Comparison of ENCODE assay signal across 11 cellular contexts in genomic region chr9:113599647-113600476, GRCh38.
DNase-seq lines count a peak whose midpoint lies in the region; ATAC-seq and TF ChIP-seq lines count a peak whose summit lies in the region.
"Had no signal": no experiment of that assay in that cellular context is flagged by ENCODE, and none has a peak within 500 bp of the region (broad histone marks: within the 10 kb centered on the region; RNA-seq: fewer than 3 reads in every experiment).

No MANE protein-coding gene starts in this region.

- WGBS in SK-N-SH (ENCODE audit: low lambda C conversion rate), result 45% methylated on average over 13 of the region's 14 CpGs
- WGBS in neuronal stem cell (ENCODE audit: extremely low coverage in 2 of 2, insufficient read length in 2 of 2, insufficient replicate concordance in 1 of 2), 2 donors, result no CpG with 5 or more reads among the region's 14 CpGs

- H3K36me3 Mint-ChIP-seq in activated CD4-positive, alpha-beta T cell treated with anti-CD3 and anti-CD28 coated beads, Interleukin-2, amount 10 ng/mL, durations not matched to agents 7 days and 5 days (ENCODE audit: low read depth), result peaks cover 13% of the 10 kb centered on the region

- peak overlapping the region; percentile 8 for H2BK12ac ChIP-seq in neuronal stem cell (ENCODE audit: low read length)

- H3K36me3 ChIP-seq in SK-N-SH (replicated peaks in 1 of 2; ENCODE audit: control insufficient read depth in 1 of 2, insufficient read depth in 2 of 2, low read length in 1 of 2) (peaks cover 12 to 19% of the 10 kb centered on the region in 2 experiments), neuronal stem cell (replicated peaks in 1 of 2; ENCODE audit: control insufficient read depth in 2 of 2, insufficient read depth in 2 of 2, low read length in 2 of 2) (peaks cover 19 to 30% of the 10 kb centered on the region in 2 donors)

- POLR2A ChIA-PET in SK-N-SH (lab: Yijun Ruan, JAX), result no interaction called here
- POLR2A ChIA-PET in activated CD4-positive, alpha-beta T cell treated with anti-CD3 and anti-CD28 coated beads, Interleukin-2, amount 10 ng/mL, durations not matched to agents 7 days and 5 days (lab: Charles Lee), result no interaction called here

- no peak for TF ChIP-seq EP300 in SK-N-SH (IDR thresholded peaks at IDR 0.05; ENCODE audit: borderline replicate concordance in 1 of 2, low read depth in 1 of 2, low read length in 1 of 2)

- H2BK15ac ChIP-seq in neuronal stem cell (ENCODE audit: low read length), result no peak overlapping the region

- no peaks in the 10 kb centered on the region for H3K27me3 Mint-ChIP-seq in activated CD4-positive, alpha-beta T cell treated with anti-CD3 and anti-CD28 coated beads, Interleukin-2, amount 10 ng/mL, durations not matched to agents 7 days and 5 days

- H3K23ac ChIP-seq in neuronal stem cell (ENCODE audit: low read depth, low read length, poor library complexity), result no peak overlapping the region

- H3K9me2 ChIP-seq in SK-N-SH, result no peaks in the 10 kb centered on the region

- H4K20me1 ChIP-seq in SK-N-SH (ENCODE audit: insufficient read depth), result peaks cover 27% of the 10 kb centered on the region

- H3K9me3 ChIP-seq in SK-N-SH, result no peaks in the 10 kb centered on the region
- H3K9me3 ChIP-seq in neuronal stem cell (replicated peaks in 1 of 2; ENCODE audit: control insufficient read depth in 2 of 2, insufficient read depth in 1 of 2, low read depth in 1 of 2, low read length in 2 of 2), result no peaks in the 10 kb centered on the region

- no peak for TF ChIP-seq RAD21 in SK-N-SH (IDR thresholded peaks at IDR 0.05; ENCODE audit: low read length)

- H2AFZ ChIP-seq in SK-N-SH (ENCODE audit: low read depth), result no peak overlapping the region
- no peak overlapping the region for H2AFZ ChIP-seq in neuronal stem cell (ENCODE audit: low read length)

- TF ChIP-seq CTCF in SK-N-SH (IDR thresholded peaks at IDR 0.05), result no peak

- no peak overlapping the region for H3K4me3 ChIP-seq in SK-N-SH (ENCODE audit: low read depth in 2 of 2, low read length in 1 of 2)
- H3K4me3 ChIP-seq in neuronal stem cell (ENCODE audit: low read length in 2 of 2), result no peak overlapping the region

- peaks cover 37 to 50% of the 10 kb centered on the region in 2 experiments; a peak in 3 of 4 replicates for H3K4me1 ChIP-seq in SK-N-SH (ENCODE audit: control insufficient read depth in 1 of 2, insufficient read depth in 2 of 2, low read depth in 1 of 2, low read length in 1 of 2)
- peaks cover 39 to 41% of the 10 kb centered on the region in 2 donors for H3K4me1 ChIP-seq in neuronal stem cell (ENCODE audit: control insufficient read depth in 2 of 2, insufficient read depth in 1 of 2, low read depth in 1 of 2, low read length in 2 of 2)

- H3F3A ChIP-seq in SK-N-SH (replicated peaks; ENCODE audit: insufficient read depth), result peaks cover 24% of the 10 kb centered on the region

- no peak overlapping the region for H3K4me3 Mint-ChIP-seq in activated CD4-positive, alpha-beta T cell treated with anti-CD3 and anti-CD28 coated beads, Interleukin-2, amount 10 ng/mL, durations not matched to agents 7 days and 5 days

- ATAC-seq in GM18858 (IDR thresholded peaks at IDR 0.05; ENCODE audit: unreplicated experiment), result no peak

- H2BK120ac ChIP-seq in neuronal stem cell (ENCODE audit: low read depth, low read length), result no peak overlapping the region

- peak overlapping the region; percentile 9 for H3K18ac ChIP-seq in neuronal stem cell (ENCODE audit: low read length)

- peak; percentile 95 for DNase-seq in EL
- DNase-seq in SK-N-SH, result no peak
- DNase-seq in fibroblast of the conjunctiva (ENCODE audit: low read depth), result peak; percentile 47
- no peak for DNase-seq in neuronal stem cell (ENCODE audit: low spot score)
- no peak for DNase-seq in activated CD4-positive, alpha-beta T cell treated with anti-CD3 and anti-CD28 coated beads, Interleukin-2, amount 50 U/mL, for 4 hours
- DNase-seq in activated CD4-positive, alpha-beta T cell treated with anti-CD3 and anti-CD28 coated beads, Interleukin-2, amount 50 U/mL, for 48 hours, result no peak
- DNase-seq in activated CD4-positive, alpha-beta T cell treated with anti-CD3 and anti-CD28 coated beads, Interleukin-2, amount 10 ng/mL, durations not matched to agents 7 days and 5 days, result no peak
- DNase-seq: activated CD8-positive, alpha-beta memory T cell treated with anti-CD3 and anti-CD28 coated beads, Interleukin-2, amount 50 U/mL, for 4 hours; DND-41; effector CD4-positive, alpha-beta T cell had no signal

- H4K91ac ChIP-seq in neuronal stem cell (ENCODE audit: low read depth, low read length, poor library complexity), result no peak overlapping the region

- H3K27me3 ChIP-seq in SK-N-SH (ENCODE audit: insufficient read depth), result no peaks in the 10 kb centered on the region
- H3K27me3 ChIP-seq in neuronal stem cell (ENCODE audit: control insufficient read depth in 3 of 3, insufficient read depth in 3 of 3, low read depth in 1 of 3, low read length in 3 of 3), result no peaks in the 10 kb centered on the region

- no peaks in the 10 kb centered on the region for H3K9me3 Mint-ChIP-seq in activated CD4-positive, alpha-beta T cell treated with anti-CD3 and anti-CD28 coated beads, Interleukin-2, amount 10 ng/mL, durations not matched to agents 7 days and 5 days

- no peak overlapping the region for H3K14ac ChIP-seq in neuronal stem cell (ENCODE audit: low read length)

- H3K9ac ChIP-seq in SK-N-SH (peak overlapping the region; percentile 37), neuronal stem cell (ENCODE audit: low read depth, low read length, poor library complexity) (no peak overlapping the region)

- no peak overlapping the region for H3K4ac ChIP-seq in neuronal stem cell (ENCODE audit: low read length)

- no peak overlapping the region for H4K8ac ChIP-seq in neuronal stem cell (ENCODE audit: low read depth, low read length)

- H3K79me1 ChIP-seq in neuronal stem cell (ENCODE audit: low read depth, low read length), result peaks cover 6% of the 10 kb centered on the region

- CTCF ChIA-PET in SK-N-SH (lab: Yijun Ruan, JAX), result interaction anchor here (1.4 to 44.7 kb wide), 4 partner anchors 8 to 154 kb away, joined by 4 to 1335 read pairs (median 8); no protein-coding TSS in a partner anchor
- CTCF ChIA-PET in activated CD4-positive, alpha-beta T cell treated with anti-CD3 and anti-CD28 coated beads, Interleukin-2, amount 10 ng/mL, durations not matched to agents 7 days and 5 days (lab: Charles Lee), result interaction anchor here (0.6 to 2.8 kb wide), 6 partner anchors 9 to 1687 kb away, joined by 3 to 12 read pairs (median 6); no protein-coding TSS in a partner anchor

- H3K27ac ChIP-seq in SK-N-SH (ENCODE audit: low read depth in 2 of 2, low read length in 1 of 2), result peak overlapping the region in 1 of 2 experiments; percentile 87; a peak in 2 of 4 replicates
- H3K27ac ChIP-seq in neuronal stem cell (replicated peaks; ENCODE audit: low read length), result peak overlapping the region; percentile 43

- no peak overlapping the region for H3K27ac Mint-ChIP-seq in activated CD4-positive, alpha-beta T cell treated with anti-CD3 and anti-CD28 coated beads, Interleukin-2, amount 10 ng/mL, durations not matched to agents 7 days and 5 days

- H3K79me2 ChIP-seq in SK-N-SH (ENCODE audit: insufficient read depth), result peaks cover 36% of the 10 kb centered on the region

- no peak overlapping the region for H2AK5ac ChIP-seq in neuronal stem cell (ENCODE audit: low read depth, low read length)

- H3K4me2 ChIP-seq in SK-N-SH (peak overlapping the region; percentile 97), neuronal stem cell (ENCODE audit: insufficient read depth, low read length, poor library complexity, severe bottlenecking) (no peak overlapping the region)

- no peak overlapping the region for H2BK5ac ChIP-seq in neuronal stem cell (ENCODE audit: low read length)

- H3K4me1 Mint-ChIP-seq in activated CD4-positive, alpha-beta T cell treated with anti-CD3 and anti-CD28 coated beads, Interleukin-2, amount 10 ng/mL, durations not matched to agents 7 days and 5 days, result peaks cover 3% of the 10 kb centered on the region

TF ChIP-seq in SK-N-SH, 30 proteins besides CTCF, POLR2A, EP300 and RAD21:
- TF ChIP-seq FOSL2 (IDR thresholded peaks at IDR 0.05; ENCODE audit: borderline replicate concordance, low read depth) (peak; percentile 50; the same call in 1 of the 2 replicates), NFIC (IDR thresholded peaks at IDR 0.05; ENCODE audit: borderline replicate concordance) (peak; percentile 28; the same call in 1 of the 2 replicates), MAX (IDR thresholded peaks at IDR 0.05; ENCODE audit: low read depth) (no peak), TCF12 (IDR thresholded peaks at IDR 0.05) (peak; percentile 62; the same call in 1 of the 2 replicates), POLR2AphosphoS5 (IDR thresholded peaks at IDR 0.05; ENCODE audit: low read depth, low read length) (0 out of 2 replicates have a peak, but pooled peaks have one; percentile 1), MXI1 (IDR thresholded peaks at IDR 0.05; ENCODE audit: low read depth, low read length) (no peak)

Comparison
In these comparisons a context has a peak if more than half of its experiments do, and no peak if none do; other contexts are left out.
1. DNase-seq: peak in EL (single experiment) and fibroblast of the conjunctiva (single experiment); none in SK-N-SH (single experiment), neuronal stem cell (single experiment), activated CD4-positive, alpha-beta T cell treated with anti-CD3 and anti-CD28 coated beads, Interleukin-2, amount 50 U/mL, for 4 hours (0 of 2), activated CD4-positive, alpha-beta T cell treated with anti-CD3 and anti-CD28 coated beads, Interleukin-2, amount 50 U/mL, for 48 hours (0 of 2) and activated CD4-positive, alpha-beta T cell treated with anti-CD3 and anti-CD28 coated beads, Interleukin-2, amount 10 ng/mL, durations not matched to agents 7 days and 5 days (single experiment).